Comparison of ENCODE assay signal across 9 cellular contexts in genomic region chr7:102450242-102450641, GRCh38. TPM values are rescaled to one million over a fixed set of nuclear protein-coding genes. Genes with fewer than 3 reads are reported as not detected.
DNase-seq lines count a peak whose midpoint lies in the region; ATAC-seq, FAIRE-seq and TF ChIP-seq lines count a peak whose summit lies in the region.
"Had no signal": no experiment of that assay in that cellular context is flagged by ENCODE, and none has a peak within 500 bp of the region (broad histone marks: within the 10 kb centered on the region; RNA-seq: fewer than 3 reads in every experiment).

No MANE protein-coding gene starts in this region.

- no peak for TF ChIP-seq EP300 in A549 (IDR thresholded peaks at IDR 0.05)

- TF ChIP-seq POLR2A in A549 (IDR thresholded peaks at IDR 0.05; ENCODE audit: low read length): no peak

- H3F3A ChIP-seq in GM23248 (ENCODE audit: insufficient read depth): no peaks in the 10 kb centered on the region

- WGBS in A549 (ENCODE audit: missing lambda C conversion rate): 74% methylated on average over 6 of the region's 6 CpGs
- 75 to 83% methylated on average over 6 of the region's 6 CpGs for WGBS in GM23248 (ENCODE audit: low coverage in 1 of 2, low lambda C conversion rate in 2 of 2, missing lambda C conversion rate in 2 of 2), 2 experiments

- no peak overlapping the region for H3K4me3 Mint-ChIP-seq in T-helper 17 cell

- H3K4me1 ChIP-seq in A549: no peaks in the 10 kb centered on the region
- no peaks in the 10 kb centered on the region for H3K4me1 ChIP-seq in GM23248 (ENCODE audit: insufficient read depth)
- no peaks in the 10 kb centered on the region for H3K4me1 ChIP-seq in right atrium auricular region

- no peaks in the 10 kb centered on the region for H3K36me3 ChIP-seq in GM23248 (ENCODE audit: low read depth)
- no peaks in the 10 kb centered on the region for H3K36me3 ChIP-seq in right atrium auricular region

- peaks cover 9% of the 10 kb centered on the region for H3K4me1 Mint-ChIP-seq in T-helper 17 cell

- H3K36me3 Mint-ChIP-seq in T-helper 17 cell (ENCODE audit: low read depth): no peaks in the 10 kb centered on the region

- H4K20me1 ChIP-seq in GM23248 (ENCODE audit: insufficient read depth): no peaks in the 10 kb centered on the region

- H3K9ac ChIP-seq in GM23248: no peak overlapping the region

- H2AFZ ChIP-seq in GM23248: no peak overlapping the region

- H3K4me3 ChIP-seq in A549 (no peak overlapping the region), GM23248 (no peak overlapping the region), right atrium auricular region (no peak overlapping the region)

- peak overlapping the region; percentile 14 for H3K27ac Mint-ChIP-seq in T-helper 17 cell

- no peak overlapping the region for H3K27ac ChIP-seq in A549
- no peak overlapping the region for H3K27ac ChIP-seq in GM23248
- no peak overlapping the region for H3K27ac ChIP-seq in right atrium auricular region

- H3K4me2 ChIP-seq in A549 (no peak overlapping the region), GM23248 (ENCODE audit: unreplicated experiment) (no peak overlapping the region)

- POLR2A ChIA-PET in A549 (lab: Yijun Ruan, JAX): no interaction called here

- CTCF ChIA-PET in A549 (lab: Yijun Ruan, JAX): interaction anchor here (1.0 to 3.0 kb wide), 8 partner anchors 9 to 45 kb away, joined by 3 to 10 read pairs (median 4); no protein-coding TSS in a partner anchor

- peak; percentile 33 to 54; a peak in 3 of 5 replicates for TF ChIP-seq RAD21 in A549 (conservative IDR thresholded peaks at IDR 0.05 in 1 of 2, IDR thresholded peaks at IDR 0.05 in 1 of 2)

- no peak for DNase-seq in A549 (ENCODE audit: low read depth in 1 of 2, low spot score in 1 of 2)
- DNase-seq in T-helper 17 cell: peak in 2 of 3 donors; percentile 24 to 46
- peak; percentile 11 for DNase-seq in epidermal melanocyte (ENCODE audit: insufficient read length, low spot score)
- no peak for DNase-seq in GM23248
- no peak for DNase-seq in GM19240 (ENCODE audit: insufficient read length, low spot score)
- no peak for DNase-seq in NCI-H1930 (lab: John Stamatoyannopoulos, UW)
- no peak for DNase-seq in right atrium auricular region (ENCODE audit: low spot score)

- H3K27me3 ChIP-seq in GM23248 (replicated peaks; ENCODE audit: insufficient read depth) (no peaks in the 10 kb centered on the region), right atrium auricular region (no peaks in the 10 kb centered on the region)

- peak; percentile 58 to 77; a peak in 5 of 6 replicates for ATAC-seq in A549
- ATAC-seq in GM18520 (IDR thresholded peaks at IDR 0.05; ENCODE audit: unreplicated experiment): peak; percentile 57
- peak; percentile 90 for ATAC-seq in T-helper 17 cell

- FAIRE-seq in A549 (lab: Jason Lieb, UNC): no peak
- FAIRE-seq: keratinocyte had no signal

- in situ Hi-C loops in GM23248 (cut with MboI): no loop called here

- H3K79me2 ChIP-seq in GM23248 (ENCODE audit: insufficient read depth): no peaks in the 10 kb centered on the region

- H3K9me2 ChIP-seq in GM23248 (ENCODE audit: insufficient read depth): no peaks in the 10 kb centered on the region

- H3K27me3 Mint-ChIP-seq in T-helper 17 cell: no peaks in the 10 kb centered on the region

- TF ChIP-seq CTCF in A549 (IDR thresholded peaks at IDR 0.05) (peak; percentile 22; the same call in 1 of the 3 replicates), right atrium auricular region (IDR thresholded peaks at IDR 0.05) (no peak)

- H3K9me3 ChIP-seq in A549 (no peaks in the 10 kb centered on the region), T-helper 17 cell (ENCODE audit: control insufficient read depth, low read length, poor library complexity, severe bottlenecking) (no peaks in the 10 kb centered on the region), GM23248 (ENCODE audit: low read depth) (no peaks in the 10 kb centered on the region), right atrium auricular region (no peaks in the 10 kb centered on the region)

TF ChIP-seq in A549, 52 proteins besides CTCF, POLR2A, EP300 and RAD21:
- TF ChIP-seq SMC3 (IDR thresholded peaks at IDR 0.05): peak; percentile 37; the same call in 2 of the 3 replicates
- no peak for TF ChIP-seq E2F6 (IDR thresholded peaks at IDR 0.05; ENCODE audit: borderline replicate concordance, low read depth)

RNA-seq across cellular contexts. Expression of gene ALKBH4, which starts 14.4 kb away (rescaled TPM):
- 3.1 and 4.0 TPM in 2 replicates for polyA plus RNA-seq in A549 (2011; rRNA removed)
- 8.9 and 11.9 TPM in 2 replicates for polyA plus RNA-seq in A549 (2012; cell fraction: cytosol; rRNA removed)
- 6.6 and 7.0 TPM in 2 replicates for polyA plus RNA-seq in A549 (2012; cell fraction: nucleus; rRNA removed)
- polyA plus RNA-seq in A549 (2017; fragmentation: RNase III; extraction: RNeasy Plus Mini Kit Qiagen cat#74134 plus additional on column Dnase treatment): 7.9 to 8.8 TPM (median 8.2 TPM) in 3 replicates
- polyA minus RNA-seq in A549 (2011; rRNA and poly(A)+ RNA removed): 2.3 and 2.5 TPM in 2 replicates
- total RNA-seq in T-helper 17 cell: 1 to 10 TPM; 4.4 to 5.5 TPM
- 16.3 and 17.8 TPM in 2 replicates for total RNA-seq in GM23248 (2014; rRNA removed; shearing (Covaris generic))
- 11.8 and 13.9 TPM in 2 replicates for polyA plus RNA-seq in GM23248 (2016; fragmentation: Nextera tagmentation; extraction: Ambion mirVana)
- total RNA-seq in right atrium auricular region: 10 to 100 TPM; 10.8 to 16.8 TPM

RNA-seq across cellular contexts. Expression of gene LRWD1, which starts 14.5 kb away (rescaled TPM):
- 10.7 and 14.9 TPM in 2 replicates for polyA plus RNA-seq in A549 (2011; rRNA removed)
- 28.4 and 34.9 TPM in 2 replicates for polyA plus RNA-seq in A549 (2012; cell fraction: cytosol; rRNA removed)
- polyA plus RNA-seq in A549 (2012; cell fraction: nucleus; rRNA removed): 50.8 and 67.2 TPM in 2 replicates
- 26.3 to 28.7 TPM (median 28.1 TPM) in 3 replicates for polyA plus RNA-seq in A549 (2017; fragmentation: RNase III; extraction: RNeasy Plus Mini Kit Qiagen cat#74134 plus additional on column Dnase treatment)
- polyA minus RNA-seq in A549 (2011; rRNA and poly(A)+ RNA removed): 17.9 TPM in 2 replicates
- total RNA-seq in T-helper 17 cell: 10 to 100 TPM; 13.5 to 15.2 TPM
- total RNA-seq in GM23248 (2014; rRNA removed; shearing (Covaris generic)): 18.3 and 21.8 TPM in 2 replicates
- 15.3 and 16.2 TPM in 2 replicates for polyA plus RNA-seq in GM23248 (2016; fragmentation: Nextera tagmentation; extraction: Ambion mirVana)
- total RNA-seq in right atrium auricular region: 10 to 100 TPM in 1 of 2 donors, 1 to 10 TPM in 1; 9.8 to 13.7 TPM

RNA-seq across cellular contexts. Expression of gene ORAI2, which starts 16.9 kb away (rescaled TPM):
- 12.8 and 14.6 TPM in 2 replicates for polyA plus RNA-seq in A549 (2011; rRNA removed)
- polyA plus RNA-seq in A549 (2012; cell fraction: cytosol; rRNA removed): 28.6 and 38.2 TPM in 2 replicates
- 19.0 and 23.7 TPM in 2 replicates for polyA plus RNA-seq in A549 (2012; cell fraction: nucleus; rRNA removed)
- polyA plus RNA-seq in A549 (2017; fragmentation: RNase III; extraction: RNeasy Plus Mini Kit Qiagen cat#74134 plus additional on column Dnase treatment): 17.3 to 22.1 TPM (median 21.8 TPM) in 3 replicates
- 14.6 and 16.9 TPM in 2 replicates for polyA minus RNA-seq in A549 (2011; rRNA and poly(A)+ RNA removed)
- 10 to 100 TPM; 33.9 to 50.5 TPM for total RNA-seq in T-helper 17 cell
- 42.2 and 47.6 TPM in 2 replicates for total RNA-seq in GM23248 (2014; rRNA removed; shearing (Covaris generic))
- polyA plus RNA-seq in GM23248 (2016; fragmentation: Nextera tagmentation; extraction: Ambion mirVana): 30.3 and 32.6 TPM in 2 replicates
- total RNA-seq in right atrium auricular region: 10 to 100 TPM in 1 of 2 donors, 1 to 10 TPM in 1; 5.9 to 13.3 TPM

RNA-seq across cellular contexts. Expression of gene POLR2J, which starts 28.5 kb away (rescaled TPM):
- polyA plus RNA-seq in A549 (2011; rRNA removed) (70.5 and 99.0 TPM in 2 replicates), A549 (2017; fragmentation: RNase III; extraction: RNeasy Plus Mini Kit Qiagen cat#74134 plus additional on column Dnase treatment) (101 to 107 TPM (median 104 TPM) in 3 replicates), GM23248 (2016; fragmentation: Nextera tagmentation; extraction: Ambion mirVana) (75.4 and 77.7 TPM in 2 replicates)
- 189 and 192 TPM in 2 replicates for polyA plus RNA-seq in A549 (2012; cell fraction: cytosol; rRNA removed)
- polyA plus RNA-seq in A549 (2012; cell fraction: nucleus; rRNA removed): 60.3 and 62.3 TPM in 2 replicates
- polyA minus RNA-seq in A549 (2011; rRNA and poly(A)+ RNA removed): 25.1 and 34.7 TPM in 2 replicates
- total RNA-seq in T-helper 17 cell (10 to 100 TPM; 35.6 to 37.9 TPM), right atrium auricular region (10 to 100 TPM; 19.2 to 34.8 TPM)
- 11.3 and 15.5 TPM in 2 replicates for total RNA-seq in GM23248 (2014; rRNA removed; shearing (Covaris generic))

RNA-seq across cellular contexts. Expression of gene PRKRIP1, which starts 54.1 kb away (rescaled TPM):
- 11.5 and 15.4 TPM in 2 replicates for polyA plus RNA-seq in A549 (2011; rRNA removed)
- 17.0 and 17.6 TPM in 2 replicates for polyA plus RNA-seq in A549 (2012; cell fraction: cytosol; rRNA removed)
- 35.6 and 40.7 TPM in 2 replicates for polyA plus RNA-seq in A549 (2012; cell fraction: nucleus; rRNA removed)
- 21.3 to 25.6 TPM (median 24.1 TPM) in 3 replicates for polyA plus RNA-seq in A549 (2017; fragmentation: RNase III; extraction: RNeasy Plus Mini Kit Qiagen cat#74134 plus additional on column Dnase treatment)
- polyA minus RNA-seq in A549 (2011; rRNA and poly(A)+ RNA removed): 4.3 and 4.7 TPM in 2 replicates
- 10 to 100 TPM; 38.0 to 44.0 TPM for total RNA-seq in T-helper 17 cell
- total RNA-seq in GM23248 (2014; rRNA removed; shearing (Covaris generic)): 14.8 and 17.3 TPM in 2 replicates
- 19.1 and 20.3 TPM in 2 replicates for polyA plus RNA-seq in GM23248 (2016; fragmentation: Nextera tagmentation; extraction: Ambion mirVana)
- 1 to 10 TPM; 9.6 to 9.8 TPM for total RNA-seq in right atrium auricular region

Comparison
In these comparisons a context has a peak if more than half of its experiments do, and no peak if none do; other contexts are left out.
1. DNase-seq: peak in T-helper 17 cell (2 of 3) and epidermal melanocyte (single experiment); none in A549 (0 of 2), GM23248 (single experiment), GM19240 (single experiment), NCI-H1930 (0 of 2) and right atrium auricular region (single experiment).
2. Peak in every context shown above with its lines, with median percentiles within 50 percentile points of each other: ATAC-seq.